8 cellular contexts compared by ENCODE assay signal in genomic region chr9:98118640-98119601, GRCh38. TPM values are rescaled to one million over a fixed set of nuclear protein-coding genes. Genes with fewer than 3 reads are reported as not detected.
DNase-seq lines count a peak whose midpoint lies in the region; ATAC-seq and TF ChIP-seq lines count a peak whose summit lies in the region.

TRIM14 (minus strand) TSS chr9:98119222; CDS start chr9:98119188, 34 bp downstream.

- H3K27me3 ChIP-seq in Karpas-422 (ENCODE audit: low read length) (no peaks in the 10 kb centered on the region), skeletal muscle tissue (ENCODE audit: control insufficient read depth in 3 of 3, insufficient read depth in 3 of 3, low read length in 3 of 3) (peaks cover 0 to 23% (median 9%) of the 10 kb centered on the region in 3 donors)

- no peaks in the 10 kb centered on the region for H3K36me3 ChIP-seq in Karpas-422 (ENCODE audit: insufficient read depth, low read length)
- H3K36me3 ChIP-seq in skeletal muscle tissue (ENCODE audit: control insufficient read depth in 3 of 3, insufficient read depth in 3 of 3, low read length in 3 of 3) = no peaks in the 10 kb centered on the region

- H3K9me3 ChIP-seq in Karpas-422 (ENCODE audit: low read length) = no peaks in the 10 kb centered on the region
- H3K9me3 ChIP-seq in skeletal muscle tissue (ENCODE audit: control insufficient read depth in 3 of 3, low read length in 3 of 3) = no peaks in the 10 kb centered on the region

- peak; percentile 55 for ATAC-seq in GM21619 (IDR thresholded peaks at IDR 0.05; ENCODE audit: unreplicated experiment)

- no peaks in the 10 kb centered on the region for H4K20me1 ChIP-seq in Karpas-422 (ENCODE audit: insufficient read depth, low read depth, low read length)

- H2AFZ ChIP-seq in Karpas-422 (ENCODE audit: low read length) = peak within 1 kb of the TSS; percentile 19; the same call in 1 of the 2 replicates

- DNase-seq in GDM1 (lab: John Stamatoyannopoulos, UW) (peak; percentile 61), Karpas-422 (peak; percentile 80), T-helper 2 cell (peak; percentile 33 to 71 (median 45)), astrocyte of the spinal cord (ENCODE audit: low read depth, low spot score) (peak; percentile 43), DMS153 treated with DMSO at 0.1 percent for 48 hours (lab: John Stamatoyannopoulos, UW; ENCODE audit: unreplicated experiment) (no peak)

- H3K79me2 ChIP-seq in Karpas-422 (ENCODE audit: low read length) = peaks cover 18% of the 10 kb centered on the region

- in situ Hi-C loops in astrocyte of the spinal cord (cut with HindIII; ENCODE audit: low sequenced_read_pairs) = no loop called here

- H3K9ac ChIP-seq in Karpas-422 (ENCODE audit: low read length) (peak within 1 kb of the TSS; percentile 82), skeletal muscle tissue (ENCODE audit: low read depth in 1 of 3, low read length in 3 of 3) (peak within 1 kb of the TSS; percentile 40 to 50 (median 43))

- peak within 1 kb of the TSS; percentile 81 for H3K4me3 ChIP-seq in Karpas-422 (ENCODE audit: low read length)
- H3K4me3 ChIP-seq in astrocyte of the spinal cord (ENCODE audit: low read depth, low read length) = peak within 1 kb of the TSS; percentile 56
- peak within 1 kb of the TSS; percentile 58 for H3K4me3 ChIP-seq in iPS-11a (ENCODE audit: low read depth, low read length)
- H3K4me3 ChIP-seq in skeletal muscle tissue (ENCODE audit: low read length in 3 of 3) = peak within 1 kb of the TSS; percentile 69 to 74 (median 71)

- no peak for TF ChIP-seq CTCF in astrocyte of the spinal cord (IDR thresholded peaks at IDR 0.05; ENCODE audit: low read depth, low read length)

- H3K4me2 ChIP-seq in Karpas-422 (ENCODE audit: low read depth, low read length, poor library complexity, severe bottlenecking) = peak within 1 kb of the TSS; percentile 71

- H3K4me1 ChIP-seq in Karpas-422 (ENCODE audit: low read length) (peaks cover 32% of the 10 kb centered on the region), skeletal muscle tissue (ENCODE audit: control insufficient read depth in 3 of 3, insufficient read depth in 3 of 3, low read length in 3 of 3) (peaks cover 4 to 14% (median 9%) of the 10 kb centered on the region in 3 donors)

- H3K9me2 ChIP-seq in Karpas-422 (replicated peaks; ENCODE audit: insufficient read depth, low read length) = no peaks in the 10 kb centered on the region

- H3K27ac ChIP-seq in Karpas-422 (ENCODE audit: low read length) (peak within 1 kb of the TSS; percentile 74), skeletal muscle tissue (ENCODE audit: low read depth, low read length) (peak within 1 kb of the TSS; percentile 9)

RNA-seq across cellular contexts. Expression of gene TRIM14, which starts in this region (rescaled TPM):
- 17.5 and 18.3 TPM in 2 replicates for total RNA-seq in Karpas-422 (2014; rRNA removed; shearing (Covaris generic); ENCODE audit: low replicate concordance)
- total RNA-seq in skeletal muscle tissue = 1.0 TPM
